8 cellular contexts compared by ENCODE assay signal in the genomic region with DNA sequence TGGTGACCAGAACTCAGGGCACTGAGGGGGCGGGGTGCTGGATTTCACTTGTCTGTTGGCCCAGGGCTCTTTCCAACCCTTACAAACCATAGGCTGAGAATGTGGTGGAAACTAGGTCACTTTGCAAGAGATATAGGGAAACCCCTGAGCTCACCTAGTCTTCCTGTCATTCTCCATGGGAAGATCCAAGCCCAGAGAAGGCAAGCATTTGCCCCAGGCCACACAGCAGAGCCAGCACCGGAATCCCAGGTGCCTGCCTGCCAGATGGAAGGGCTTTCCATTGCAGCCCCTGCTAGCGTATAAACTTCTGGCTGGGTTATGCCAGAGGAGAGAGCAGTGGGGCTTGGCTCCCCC. TPM values are rescaled to one million over a fixed set of nuclear protein-coding genes. Genes with fewer than 3 reads are reported as not detected.
DNase-seq lines count a peak whose midpoint lies in the region; ATAC-seq and TF ChIP-seq lines count a peak whose summit lies in the region.

No MANE protein-coding gene starts in this region.

- H3K9me2 ChIP-seq in PC-9 (ENCODE audit: insufficient read depth), result no peaks in the 10 kb centered on the region
- no peaks in the 10 kb centered on the region for H3K9me2 ChIP-seq in OCI-LY7 (ENCODE audit: insufficient read depth, low read length)

- H3K4me2 ChIP-seq in PC-9 (peak overlapping the region; percentile 88), osteoblast (ENCODE audit: insufficient read depth, low read length) (peak overlapping the region; percentile 93), OCI-LY7 (ENCODE audit: low read length) (no peak overlapping the region)

- H3K4me3 ChIP-seq in CD8-positive, alpha-beta T cell (ENCODE audit: low read depth, low read length), result peak overlapping the region; percentile 58
- peak overlapping the region; percentile 78 for H3K4me3 ChIP-seq in PC-9
- H3K4me3 ChIP-seq in osteoblast (ENCODE audit: insufficient read depth, low read length), result peak overlapping the region; percentile 94
- H3K4me3 ChIP-seq in OCI-LY7 (ENCODE audit: low read depth, low read length, poor library complexity, severe bottlenecking), result no peak overlapping the region

- H4K20me1 ChIP-seq in PC-9 (ENCODE audit: insufficient read depth) (no peaks in the 10 kb centered on the region), osteoblast (ENCODE audit: insufficient read depth, low read length) (no peaks in the 10 kb centered on the region), OCI-LY7 (ENCODE audit: insufficient read depth, low read length) (no peaks in the 10 kb centered on the region)

- no peaks in the 10 kb centered on the region for H3F3A ChIP-seq in PC-9 (ENCODE audit: insufficient read depth, low read depth)

- H3K9me3 Mint-ChIP-seq in CD8-positive, alpha-beta T cell, result no peaks in the 10 kb centered on the region

- peaks cover 15% of the 10 kb centered on the region for H3K4me1 ChIP-seq in CD8-positive, alpha-beta T cell (ENCODE audit: insufficient read depth, low read length)
- H3K4me1 ChIP-seq in PC-9 (replicated peaks; ENCODE audit: insufficient read depth) (peaks cover 9% of the 10 kb centered on the region), osteoblast (ENCODE audit: insufficient read depth, low read length) (peaks cover 14% of the 10 kb centered on the region), OCI-LY7 (ENCODE audit: insufficient read depth, low read length, poor library complexity, severe bottlenecking) (no peaks in the 10 kb centered on the region)

- POLR2A ChIA-PET in CD8-positive, alpha-beta T cell (lab: Charles Lee), result interaction anchor here (0.9 to 1.3 kb wide), 3 partner anchors 11 to 31 kb away, joined by 3 to 5 read pairs (median 4); no protein-coding TSS in a partner anchor
- POLR2A ChIA-PET in PC-9 (lab: Charles Lee; ENCODE audit: unreplicated experiment) (no interaction called here), OCI-LY7 (lab: Charles Lee) (no interaction called here)

- H3K4me1 Mint-ChIP-seq in CD8-positive, alpha-beta T cell (ENCODE audit: low read depth), result peaks cover 25% of the 10 kb centered on the region

- H3K27me3 Mint-ChIP-seq in CD8-positive, alpha-beta T cell (ENCODE audit: low read depth), result no peaks in the 10 kb centered on the region

- peaks cover 10% of the 10 kb centered on the region for H3K79me2 ChIP-seq in PC-9 (ENCODE audit: low read depth)
- peaks cover 10% of the 10 kb centered on the region for H3K79me2 ChIP-seq in osteoblast (ENCODE audit: insufficient read depth, low read length)
- no peaks in the 10 kb centered on the region for H3K79me2 ChIP-seq in OCI-LY7 (ENCODE audit: insufficient read depth, low read depth, low read length)

- H3K27ac Mint-ChIP-seq in CD8-positive, alpha-beta T cell, result peak overlapping the region; percentile 95

- BruUV-seq in PC-9 (replicated peaks; lab: Mats Ljungman, UMichigan) (no TSS peak), OCI-LY7 (replicated peaks; lab: Mats Ljungman, UMichigan) (no TSS peak)

- peak overlapping the region; percentile 46 for H3K27ac ChIP-seq in CD8-positive, alpha-beta T cell (ENCODE audit: low read depth, low read length)
- H3K27ac ChIP-seq in PC-9, result peak overlapping the region; percentile 37; the same call in 1 of the 2 replicates
- peak overlapping the region; percentile 38 for H3K27ac ChIP-seq in epithelial cell of prostate
- H3K27ac ChIP-seq in osteoblast (ENCODE audit: low read depth, low read length), result peak overlapping the region; percentile 58
- no peak overlapping the region for H3K27ac ChIP-seq in OCI-LY7 (ENCODE audit: low read depth, low read length, poor library complexity, severe bottlenecking)

- peaks cover 10% of the 10 kb centered on the region for H3K36me3 ChIP-seq in CD8-positive, alpha-beta T cell (ENCODE audit: insufficient read depth, low read length)
- H3K36me3 ChIP-seq in PC-9 (ENCODE audit: low read depth) (no peaks in the 10 kb centered on the region), osteoblast (ENCODE audit: insufficient read depth, low read length) (peaks cover 11% of the 10 kb centered on the region), OCI-LY7 (ENCODE audit: insufficient read depth, low read length) (0 out of 2 replicates have a peak, but pooled peaks cover 3% of the 10 kb centered on the region)

- H2AFZ ChIP-seq in PC-9, result 0 out of 2 replicates have a peak overlapping the region, but pooled peaks have one; percentile 58
- peak overlapping the region; percentile 93 for H2AFZ ChIP-seq in osteoblast (ENCODE audit: low read length)
- H2AFZ ChIP-seq in OCI-LY7 (ENCODE audit: low read length), result no peak overlapping the region

- H3K9me3 ChIP-seq in CD8-positive, alpha-beta T cell (ENCODE audit: low read length), result no peaks in the 10 kb centered on the region
- H3K9me3 ChIP-seq in PC-9 (ENCODE audit: insufficient read depth, low read depth) (no peaks in the 10 kb centered on the region), osteoblast (ENCODE audit: low read depth, low read length) (no peaks in the 10 kb centered on the region), OCI-LY7 (ENCODE audit: low read length) (no peaks in the 10 kb centered on the region)

- no peaks in the 10 kb centered on the region for H3K27me3 ChIP-seq in CD8-positive, alpha-beta T cell (ENCODE audit: insufficient read depth, low read length)
- H3K27me3 ChIP-seq in PC-9 (ENCODE audit: insufficient read depth, low read depth), result no peaks in the 10 kb centered on the region
- no peaks in the 10 kb centered on the region for H3K27me3 ChIP-seq in osteoblast (ENCODE audit: insufficient read depth, low read length)

- CTCF ChIA-PET in CD8-positive, alpha-beta T cell (lab: Charles Lee), result interaction anchor here (1.4 to 1.6 kb wide), 2 partner anchors 11 to 17 kb away, joined by 3 to 4 read pairs; no protein-coding TSS in a partner anchor
- CTCF ChIA-PET in PC-9 (lab: Charles Lee), result no interaction called here
- CTCF ChIA-PET in OCI-LY7 (lab: Charles Lee; ENCODE audit: unreplicated experiment), result no interaction called here

- DNase-seq in CD8-positive, alpha-beta T cell, result no peak
- no peak for DNase-seq in PC-9
- no peak for DNase-seq in epithelial cell of prostate (ENCODE audit: low read depth, low spot score)
- no peak for DNase-seq in osteoblast (ENCODE audit: insufficient read length, low spot score, missing footprints)
- DNase-seq in NCI-H1930 (lab: John Stamatoyannopoulos, UW), result no peak
- DNase-seq in OCI-LY7 (ENCODE audit: low spot score), result no peak
- DNase-seq in stimulated activated CD4-positive, alpha-beta T cell treated with anti-CD3 and anti-CD28 coated beads, Interleukin-1b, Interleukin-23, amount 100 ng/mL, for 48 hours, result no peak
- no peak for DNase-seq in activated effector memory CD4-positive, alpha-beta T cell treated with Interleukin-2 at 50 U/mL for 16 hours

- H3K4me3 Mint-ChIP-seq in CD8-positive, alpha-beta T cell, result peak overlapping the region; percentile 96

- peaks cover 26% of the 10 kb centered on the region for H3K36me3 Mint-ChIP-seq in CD8-positive, alpha-beta T cell

- no peak for ATAC-seq in CD8-positive, alpha-beta T cell

- intact Hi-C loops in CD8-positive, alpha-beta T cell (cut with DNase I, micrococcal nuclease), result no loop called here
- intact Hi-C loops in PC-9 (cut with micrococcal nuclease; ENCODE audit: unreplicated experiment) (no loop called here), OCI-LY7 (cut with micrococcal nuclease; ENCODE audit: unreplicated experiment) (no loop called here)

- TF ChIP-seq CTCF in CD8-positive, alpha-beta T cell (IDR thresholded peaks at IDR 0.05), result no peak
- TF ChIP-seq CTCF in PC-9 (conservative IDR thresholded peaks at IDR 0.05), result no peak
- TF ChIP-seq CTCF in osteoblast (IDR thresholded peaks at IDR 0.05; ENCODE audit: extremely low read depth, low read depth, low read length), result no peak
- TF ChIP-seq CTCF in OCI-LY7 (conservative IDR thresholded peaks at IDR 0.05; ENCODE audit: low read length), result no peak

RNA-seq across cellular contexts. Expression of gene PYROXD2, which starts 0.4 kb away (rescaled TPM):
- 10 to 100 TPM in 1 of 2 experiments, 1 to 10 TPM in 1; 7.4 to 10.9 TPM for total RNA-seq in CD8-positive, alpha-beta T cell
- 28.0 and 28.2 TPM in 2 replicates for total RNA-seq in PC-9 (2021)
- total RNA-seq in osteoblast, result 11.6 and 12.4 TPM in 2 replicates
- total RNA-seq in OCI-LY7 (2014; rRNA removed; shearing (Covaris generic)), result 0.41 and 0.51 TPM in 2 replicates
- total RNA-seq in OCI-LY7 (2022), result 4.0 and 4.3 TPM in 2 replicates

RNA-seq across cellular contexts. Expression of gene HPS1, which starts 32.2 kb away (rescaled TPM):
- total RNA-seq in CD8-positive, alpha-beta T cell, result 10 to 100 TPM; 54.1 to 54.3 TPM
- total RNA-seq in PC-9 (2021) (43.2 and 47.0 TPM in 2 replicates), osteoblast (52.1 and 61.9 TPM in 2 replicates), OCI-LY7 (2022) (64.0 and 68.7 TPM in 2 replicates)
- 44.5 and 53.2 TPM in 2 replicates for total RNA-seq in OCI-LY7 (2014; rRNA removed; shearing (Covaris generic))
